Comparison of ENCODE assay signal across 15 cellular contexts in the genomic region with DNA sequence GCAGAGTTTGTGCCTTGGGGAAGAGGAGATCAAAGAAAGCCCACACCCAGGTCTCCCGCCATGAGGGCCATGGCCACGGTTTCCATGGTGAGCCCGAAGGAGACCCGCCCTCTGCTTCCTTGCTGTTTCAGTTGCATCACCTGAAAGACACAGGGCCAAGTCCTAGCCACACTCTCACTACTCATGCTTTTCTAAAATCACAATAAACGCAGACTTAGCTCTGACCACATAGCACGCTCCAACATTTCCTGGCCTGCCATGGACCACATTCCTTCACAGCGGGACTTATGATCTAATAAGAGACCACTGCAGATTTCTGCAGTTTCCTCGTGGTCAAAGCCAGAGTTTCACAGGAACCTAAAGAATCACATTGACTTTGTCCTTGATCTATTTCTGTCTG.
DNase-seq lines count a peak whose midpoint lies in the region; ATAC-seq and TF ChIP-seq lines count a peak whose summit lies in the region.
"Had no signal": no experiment of that assay in that cellular context is flagged by ENCODE, and none has a peak within 500 bp of the region (broad histone marks: within the 10 kb centered on the region; RNA-seq: fewer than 3 reads in every experiment).

No MANE protein-coding gene starts in this region.

- DNase-seq in H4 (ENCODE audit: low spot score) (peak; percentile 57), astrocyte of the hippocampus (ENCODE audit: low read depth, low spot score) (peak; percentile 40), iris pigment epithelial cell (ENCODE audit: low read depth) (peak; percentile 56), GM10266 (ENCODE audit: extremely low spot score) (no peak), putamen (ENCODE audit: low spot score) (no peak), BE2C (no peak)
- no peak for DNase-seq in activated T-cell treated with anti-CD3 and anti-CD28 coated beads, Interleukin-2, amount 50 U/mL, for 72 hours
- DNase-seq: ACHN; C1 segment of cervical spinal cord; Calu3; CD4-positive, alpha-beta T cell; DMS 273 treated with DMSO at 0.1 percent for 48 hours; GM23248 had no signal

- H3K36me3 Mint-ChIP-seq in activated T-cell treated with anti-CD3 and anti-CD28 coated beads, Interleukin-2, amount 50 U/mL, for 72 hours (ENCODE audit: insufficient read depth in 2 of 2), result no peaks in the 10 kb centered on the region
- H3K36me3 Mint-ChIP-seq: IgD-negative memory B cell had no signal

- H3K4me3 ChIP-seq in BE2C (ENCODE audit: low read depth, low read length), result no peak overlapping the region
- H3K4me3 ChIP-seq: GM23248, HAP-1 had no signal

- peaks cover 0 to 2% of the 10 kb centered on the region in 2 donors for H3K9me3 Mint-ChIP-seq in activated T-cell treated with anti-CD3 and anti-CD28 coated beads, Interleukin-2, amount 50 U/mL, for 72 hours
- H3K9me3 Mint-ChIP-seq: CD4-positive, alpha-beta T cell had no signal

- no peaks in the 10 kb centered on the region for H3K27me3 Mint-ChIP-seq in activated T-cell treated with anti-CD3 and anti-CD28 coated beads, Interleukin-2, amount 50 U/mL, for 72 hours (ENCODE audit: low read depth)
- H3K27me3 Mint-ChIP-seq: IgD-negative memory B cell had no signal

- H3K4me1 Mint-ChIP-seq in activated T-cell treated with anti-CD3 and anti-CD28 coated beads, Interleukin-2, amount 50 U/mL, for 72 hours (ENCODE audit: low read depth), result no peaks in the 10 kb centered on the region
- H3K4me1 Mint-ChIP-seq: IgD-negative memory B cell had no signal

- TF ChIP-seq CTCF in GM10266 (IDR thresholded peaks at IDR 0.05; ENCODE audit: control insufficient read depth, insufficient read depth, low read depth, missing control alignments) (no peak), BE2C (IDR thresholded peaks at IDR 0.05; ENCODE audit: low read depth, low read length) (no peak)

- no peaks in the 10 kb centered on the region for H3K36me3 ChIP-seq in BE2C
- H3K36me3 ChIP-seq: HAP-1 had no signal

- no peak overlapping the region for H3K4me3 Mint-ChIP-seq in activated T-cell treated with anti-CD3 and anti-CD28 coated beads, Interleukin-2, amount 50 U/mL, for 72 hours
- H3K4me3 Mint-ChIP-seq: CD4-positive, alpha-beta T cell; IgD-negative memory B cell had no signal

- no peak overlapping the region for H3K27ac Mint-ChIP-seq in activated T-cell treated with anti-CD3 and anti-CD28 coated beads, Interleukin-2, amount 50 U/mL, for 72 hours
- H3K27ac Mint-ChIP-seq: CD4-positive, alpha-beta T cell; IgD-negative memory B cell had no signal

- peaks cover 18% of the 10 kb centered on the region for H3K27me3 ChIP-seq in BE2C

- no peak for ATAC-seq in activated T-cell treated with anti-CD3 and anti-CD28 coated beads, Interleukin-2, amount 50 U/mL, for 72 hours (replicated peaks in 1 of 2)

- no peaks in the 10 kb centered on the region; the same call in 1 of the 2 replicates for H3K4me1 ChIP-seq in BE2C

- H3K9me3 ChIP-seq in BE2C, result no peaks in the 10 kb centered on the region
- H3K9me3 ChIP-seq: HAP-1 had no signal

Comparison
In these comparisons a context has a peak if more than half of its experiments do, and no peak if none do; other contexts are left out.
1. DNase-seq: peak in H4 (single experiment), astrocyte of the hippocampus (single experiment) and iris pigment epithelial cell (single experiment); none in activated T-cell treated with anti-CD3 and anti-CD28 coated beads, Interleukin-2, amount 50 U/mL, for 72 hours (0 of 2), GM10266 (single experiment), putamen (single experiment) and BE2C (single experiment).